In genomic region chr1:201914456-201915235, GRCh38 we compare ENCODE assay signal across 20 cellular contexts. TPM values are rescaled to one million over a fixed set of nuclear protein-coding genes. Genes with fewer than 3 reads are reported as not detected.
DNase-seq lines count a peak whose midpoint lies in the region; ATAC-seq, FAIRE-seq and TF ChIP-seq lines count a peak whose summit lies in the region.
"Had no signal": no experiment of that assay in that cellular context is flagged by ENCODE, and none has a peak within 500 bp of the region (broad histone marks: within the 10 kb centered on the region; RNA-seq: fewer than 3 reads in every experiment).

No MANE protein-coding gene starts in this region.

- H3K27ac ChIP-seq in left ventricle myocardium inferior (replicated peaks) (peak overlapping the region; percentile 39), right atrium auricular region (peak overlapping the region in 1 of 2 donors; percentile 79), mesenchymal stem cell (ENCODE audit: low read length, poor library complexity, severe bottlenecking) (no peak overlapping the region), gastrocnemius medialis (peak overlapping the region in 3 of 4 donors; percentile 43 to 72 (median 58))
- H3K27ac ChIP-seq: C4-2B, neutrophil had no signal

- WGBS in mesenchymal stem cell, result 88% methylated on average over 13 of the region's 14 CpGs

- peak overlapping the region in 1 of 2 experiments; percentile 63 for H3K18ac ChIP-seq in mesenchymal stem cell (ENCODE audit: low read depth in 1 of 2, low read length in 2 of 2)

- H3K23ac ChIP-seq in mesenchymal stem cell (ENCODE audit: low read length in 2 of 2), result no peak overlapping the region

- FAIRE-seq in D721Med (lab: Jason Lieb, UNC), result no peak
- FAIRE-seq: kidney had no signal

- H4K8ac ChIP-seq in mesenchymal stem cell (ENCODE audit: low read length), result no peak overlapping the region

- in situ Hi-C loops in gastrocnemius medialis (cut with MboI; ENCODE audit: low sequenced_read_pairs in 4 of 4), result no loop called here

- no peaks in the 10 kb centered on the region for H3K79me1 ChIP-seq in mesenchymal stem cell (replicated peaks; ENCODE audit: low read length, poor library complexity, severe bottlenecking)

- H2BK5ac ChIP-seq in mesenchymal stem cell (ENCODE audit: low read depth, low read length, poor library complexity, severe bottlenecking), result no peak overlapping the region

- no peaks in the 10 kb centered on the region for H3K9me3 ChIP-seq in left ventricle myocardium inferior (replicated peaks)
- H3K9me3 ChIP-seq in right atrium auricular region, result no peaks in the 10 kb centered on the region
- no peaks in the 10 kb centered on the region for H3K9me3 ChIP-seq in mesenchymal stem cell (ENCODE audit: control insufficient read depth, low read length)
- no peaks in the 10 kb centered on the region for H3K9me3 ChIP-seq in gastrocnemius medialis
- H3K9me3 ChIP-seq: adrenal gland, neutrophil had no signal

- no peak for DNase-seq in left ventricle myocardium inferior
- no peak for DNase-seq in right atrium auricular region (ENCODE audit: low spot score)
- DNase-seq in mesenchymal stem cell, result no peak
- no peak for DNase-seq in gastrocnemius medialis
- DNase-seq in NCI-H526 treated with DMSO at 0.1 percent for 48 hours (lab: John Stamatoyannopoulos, UW), result no peak
- DNase-seq in D721Med (ENCODE audit: insufficient read length, low spot score), result no peak
- DNase-seq in inferior parietal cortex (ENCODE audit: extremely low spot score), result no peak
- DNase-seq: activated effector memory CD4-positive, alpha-beta T cell treated with anti-CD3 and anti-CD28 coated beads, Interleukin-2, amount 50 U/mL, for 16 hours; adrenal gland; cerebellar nuclear complex; DMS153; effector memory CD4-positive, alpha-beta T cell; hippocampal formation; kidney; NCI-H1436; NCI-H2227 treated with DMSO at 0.1 percent for 48 hours; stimulated activated CD4-positive, alpha-beta T cell treated with anti-CD3 and anti-CD28 coated beads, Interleukin-2, amount 100 ng/mL, for 48 hours had no signal

- ATAC-seq in gastrocnemius medialis (no peak), HG03571 (IDR thresholded peaks at IDR 0.05; ENCODE audit: unreplicated experiment) (no peak)

- H3K27me3 ChIP-seq in left ventricle myocardium inferior (ENCODE audit: low read depth), result no peaks in the 10 kb centered on the region
- no peaks in the 10 kb centered on the region for H3K27me3 ChIP-seq in right atrium auricular region
- no peaks in the 10 kb centered on the region for H3K27me3 ChIP-seq in mesenchymal stem cell (ENCODE audit: control insufficient read depth in 1 of 2, insufficient read depth in 1 of 2, low read length in 2 of 2)
- no peaks in the 10 kb centered on the region for H3K27me3 ChIP-seq in gastrocnemius medialis
- H3K27me3 ChIP-seq: adrenal gland had no signal

- peak overlapping the region; percentile 70 for H4K91ac ChIP-seq in mesenchymal stem cell (ENCODE audit: low read length)

- peaks cover 31% of the 10 kb centered on the region for H3K4me1 ChIP-seq in left ventricle myocardium inferior
- H3K4me1 ChIP-seq in right atrium auricular region, result peaks cover 0 to 40% of the 10 kb centered on the region in 2 donors
- H3K4me1 ChIP-seq in mesenchymal stem cell (ENCODE audit: control insufficient read depth, insufficient read depth, low read depth, low read length), result peaks cover 26% of the 10 kb centered on the region
- peaks cover 39% of the 10 kb centered on the region in 2 donors for H3K4me1 ChIP-seq in gastrocnemius medialis

- no peak overlapping the region for H3K14ac ChIP-seq in mesenchymal stem cell (ENCODE audit: low read length in 2 of 2)

- no peak overlapping the region for H2BK120ac ChIP-seq in mesenchymal stem cell (ENCODE audit: low read depth, low read length)

- no peak for TF ChIP-seq CTCF in left ventricle myocardium inferior (IDR thresholded peaks at IDR 0.05; ENCODE audit: borderline replicate concordance)
- TF ChIP-seq CTCF in right atrium auricular region (IDR thresholded peaks at IDR 0.05), result no peak
- TF ChIP-seq CTCF in gastrocnemius medialis (IDR thresholded peaks at IDR 0.05 in 4 of 5, conservative IDR thresholded peaks at IDR 0.05 in 1 of 5), result no peak
- TF ChIP-seq CTCF in D721Med (IDR thresholded peaks at IDR 0.05; ENCODE audit: insufficient read depth, missing control alignments), result no peak

- no peak overlapping the region for H3K4me2 ChIP-seq in mesenchymal stem cell (ENCODE audit: low read length, poor library complexity, severe bottlenecking)

- H2BK15ac ChIP-seq in mesenchymal stem cell (ENCODE audit: low read depth, poor library complexity, severe bottlenecking), result no peak overlapping the region

- no peak overlapping the region for H3K9ac ChIP-seq in mesenchymal stem cell (ENCODE audit: low read length)

- peak overlapping the region in 1 of 2 experiments; percentile 47 for H3K4ac ChIP-seq in mesenchymal stem cell (ENCODE audit: low read depth in 1 of 2, low read length in 2 of 2)

- no peak overlapping the region for H2AK5ac ChIP-seq in mesenchymal stem cell (ENCODE audit: low read length, severe bottlenecking)

- H3K36me3 ChIP-seq in left ventricle myocardium inferior (no peaks in the 10 kb centered on the region), right atrium auricular region (no peaks in the 10 kb centered on the region), mesenchymal stem cell (ENCODE audit: control insufficient read depth in 1 of 2, insufficient read depth in 2 of 2, low read depth in 1 of 2, low read length in 2 of 2) (no peaks in the 10 kb centered on the region), gastrocnemius medialis (no peaks in the 10 kb centered on the region)
- H3K36me3 ChIP-seq: adrenal gland, neutrophil had no signal

- no peak for TF ChIP-seq POLR2A in gastrocnemius medialis (IDR thresholded peaks at IDR 0.05)

- peak overlapping the region; percentile 30 to 87 for H2BK12ac ChIP-seq in mesenchymal stem cell (ENCODE audit: low read length in 2 of 2)

- intact Hi-C loops in left ventricle myocardium inferior (cut with micrococcal nuclease) (no loop called here), gastrocnemius medialis (cut with DNase I; ENCODE audit: low total_unique reads) (no loop called here)

- H2AFZ ChIP-seq in mesenchymal stem cell (ENCODE audit: low read depth, low read length), result no peak overlapping the region

- H3K4me3 ChIP-seq in left ventricle myocardium inferior, result no peak overlapping the region
- H3K4me3 ChIP-seq in right atrium auricular region, result no peak overlapping the region
- no peak overlapping the region for H3K4me3 ChIP-seq in mesenchymal stem cell (ENCODE audit: insufficient read depth in 1 of 2, low read depth in 1 of 2, low read length in 2 of 2)
- H3K4me3 ChIP-seq in gastrocnemius medialis, result no peak overlapping the region
- H3K4me3 ChIP-seq: adrenal gland had no signal

RNA-seq across cellular contexts. Expression of gene SHISA4, which starts 25.9 kb away (rescaled TPM):
- total RNA-seq in left ventricle myocardium inferior, result 191 TPM
- total RNA-seq in right atrium auricular region, result 100 to 1,000 TPM in 1 of 2 donors, 10 to 100 TPM in 1; 74.2 to 176 TPM
- polyA plus RNA-seq in mesenchymal stem cell (2013, experiment 1 of 2), result 32.9 TPM
- polyA plus RNA-seq in mesenchymal stem cell (2013, experiment 2 of 2), result 33.3 TPM
- 100 to 1,000 TPM in 2 of 4 donors, 10 to 100 TPM in 2; 76.6 to 384 (median 229) TPM for total RNA-seq in gastrocnemius medialis

RNA-seq across cellular contexts. Expression of gene LMOD1, which starts 31.7 kb away (rescaled TPM):
- total RNA-seq in left ventricle myocardium inferior (9.2 TPM), right atrium auricular region (10 to 100 TPM; 31.4 to 42.2 TPM), gastrocnemius medialis (10 to 100 TPM; 12.8 to 39.5 (median 22.6) TPM)
- polyA plus RNA-seq in mesenchymal stem cell (2013, experiment 1 of 2), result 10.1 TPM
- polyA plus RNA-seq in mesenchymal stem cell (2013, experiment 2 of 2), result 9.6 TPM

RNA-seq across cellular contexts. Expression of gene TIMM17A, which starts 40.7 kb away (rescaled TPM):
- total RNA-seq in left ventricle myocardium inferior, result 87.5 TPM
- 10 to 100 TPM; 42.7 to 59.1 TPM for total RNA-seq in right atrium auricular region
- polyA plus RNA-seq in mesenchymal stem cell (2013, experiment 1 of 2), result 63.8 TPM
- 69.6 TPM for polyA plus RNA-seq in mesenchymal stem cell (2013, experiment 2 of 2)
- 10 to 100 TPM; 33.6 to 67.6 (median 43.3) TPM for total RNA-seq in gastrocnemius medialis
